27 cellular contexts compared by ENCODE assay signal in genomic region chr9:28926311-28926710, GRCh38.
"Had no signal": no experiment of that assay in that cellular context is flagged by ENCODE, and none has a peak within 500 bp of the region (broad histone marks: within the 10 kb centered on the region; RNA-seq: fewer than 3 reads in every experiment).

No MANE protein-coding gene starts in this region.

- H3K27ac ChIP-seq: ascending aorta, breast epithelium, cardiac muscle cell, colonic mucosa, dorsolateral prefrontal cortex, WERI-Rb-1 had no signal

- H3K4me1 ChIP-seq: ascending aorta, breast epithelium, colonic mucosa had no signal

- H3K4me3 ChIP-seq: ascending aorta, breast epithelium, cardiac muscle cell, colonic mucosa, dorsolateral prefrontal cortex had no signal

- DNase-seq: activated B cell treated with CpG ODN at 0.5 μM for 24 hours; activated CD4-positive, alpha-beta T cell treated with anti-CD3 and anti-CD28 coated beads for 48 hours; activated CD4-positive, alpha-beta T cell treated with anti-CD3 and anti-CD28 coated beads, Interleukin-2, amount 50 U/mL, for 1 hour; activated CD4-positive, alpha-beta T cell treated with anti-CD3 and anti-CD28 coated beads, Interleukin-2, amount 50 U/mL, for 48 hours; activated CD8-positive, alpha-beta memory T cell treated with anti-CD3 and anti-CD28 coated beads for 24 hours; activated CD8-positive, alpha-beta T cell treated with anti-CD3 and anti-CD28 coated beads for 36 hours; activated effector memory CD4-positive, alpha-beta T cell treated with anti-CD3 and anti-CD28 coated beads, Interleukin-2, amount 50 U/mL, for 16 hours; activated naive CD4-positive, alpha-beta T cell treated with anti-CD3 and anti-CD28 coated beads for 36 hours; activated naive CD8-positive, alpha-beta T cell treated with anti-CD3 and anti-CD28 coated beads, Interleukin-2, amount 10 ng/mL, durations not matched to agents 7 days and 5 days; activated T-cell treated with anti-CD3 and anti-CD28 coated beads, Interleukin-2, amount 50 U/mL, for 4 hours; central memory CD4-positive, alpha-beta T cell; cerebellar nuclear complex; colonic mucosa; dorsolateral prefrontal cortex; effector memory CD4-positive, alpha-beta T cell; endodermal cell; foreskin fibroblast; head of caudate nucleus; T-cell; T1000; WERI-Rb-1 had no signal

- H3K36me3 ChIP-seq: ascending aorta, breast epithelium, cardiac muscle cell, colonic mucosa, WERI-Rb-1 had no signal

- FAIRE-seq: frontal cortex had no signal

- ATAC-seq: activated CD4-positive, CD25-positive, alpha-beta regulatory T cell treated with anti-CD3 and anti-CD28 coated beads, Interleukin-2, amount 50 U/mL, for 24 hours; activated CD8-positive, alpha-beta T cell treated with anti-CD3 and anti-CD28 coated beads for 36 hours; activated T-cell treated with anti-CD3 and anti-CD28 coated beads, Interleukin-2, amount 50 U/mL, for 4 hours; esophagus mucosa; T-cell had no signal

- H3K9me3 ChIP-seq: ascending aorta, breast epithelium, colonic mucosa had no signal

- H3K27me3 ChIP-seq: ascending aorta, breast epithelium, colonic mucosa, dorsolateral prefrontal cortex had no signal
